ENCODE assay signal across 1 cellular context in genomic region chr6:42225419-42225818, GRCh38.
A peak's percentile ranks its signal among the peaks of the same experiment; 100 is the strongest.
TF ChIP-seq lines count a peak whose summit lies in the region.

No MANE protein-coding gene starts in this region.

TF ChIP-seq in K562, 482 proteins besides CTCF, POLR2A, EP300 and RAD21:
- TF ChIP-seq ZBTB8A (IDR thresholded peaks at IDR 0.05; ENCODE audit: partially characterized antibody) (peak; percentile 16), TAF7 (tag; IDR thresholded peaks at IDR 0.05) (no peak), ZNF512 (tag; IDR thresholded peaks at IDR 0.05) (0 out of 2 replicates have a peak, but pooled peaks have one; percentile 13)
